In genomic region chr1:182952677-182953444, GRCh38 we compare ENCODE assay signal across 18 cellular contexts. TPM values are rescaled to one million over a fixed set of nuclear protein-coding genes. Genes with fewer than 3 reads are reported as not detected.
A peak's percentile ranks its signal among the peaks of the same experiment; 100 is the strongest.
DNase-seq lines count a peak whose midpoint lies in the region; ATAC-seq, FAIRE-seq and TF ChIP-seq lines count a peak whose summit lies in the region.
"Had no signal": no experiment of that assay in that cellular context is flagged by ENCODE, and none has a peak within 500 bp of the region (broad histone marks: within the 10 kb centered on the region; RNA-seq: fewer than 3 reads in every experiment).

TSS of gene SHCBP1L (minus strand) at chr1:182953166. CDS start at chr1:182953133, 33 bp downstream.

- BruUV-seq in K562 (replicated peaks; lab: Mats Ljungman, UMichigan) = no TSS peak

- no peak for FAIRE-seq in K562 (lab: Jason Lieb, UNC)
- no peak for FAIRE-seq in H54 (lab: Jason Lieb, UNC)

- H3K4me3 ChIP-seq in GM08714 (ENCODE audit: low read length) = peak within 1 kb of the TSS; percentile 2; the same call in 1 of the 2 replicates
- H3K4me3 ChIP-seq in K562 = no peak within 1 kb of the TSS
- H3K4me3 ChIP-seq in right cardiac atrium (ENCODE audit: low read length) = peak within 1 kb of the TSS; percentile 25
- no peak within 1 kb of the TSS for H3K4me3 ChIP-seq in skeletal muscle satellite cell (ENCODE audit: low read length)
- H3K4me3 ChIP-seq: colonic mucosa had no signal

- TF ChIP-seq RAD21 in K562 (CRISPR knock-in tag; conservative IDR thresholded peaks at IDR 0.05 in 1 of 2, IDR thresholded peaks at IDR 0.05 in 1 of 2) = no peak

- peaks cover 10 to 31% of the 10 kb centered on the region in 2 experiments for H3K27me3 ChIP-seq in K562 (ENCODE audit: control insufficient read depth in 2 of 2, insufficient read depth in 2 of 2, low read length in 2 of 2)
- H3K27me3 ChIP-seq in right cardiac atrium (ENCODE audit: control insufficient read depth, insufficient read depth) = no peaks in the 10 kb centered on the region
- H3K27me3 ChIP-seq in skeletal muscle satellite cell (ENCODE audit: control insufficient read depth, insufficient read depth, low read length) = no peaks in the 10 kb centered on the region
- H3K27me3 ChIP-seq: colonic mucosa had no signal

- H2AFZ ChIP-seq in K562 (ENCODE audit: low read depth, low read length) = no peak within 1 kb of the TSS

- peaks cover 0 to 9% of the 10 kb centered on the region in 2 experiments; a peak in 1 of 5 replicates for H3K4me1 ChIP-seq in K562 (replicated peaks in 1 of 2; ENCODE audit: control insufficient read depth in 2 of 2, insufficient read depth in 2 of 2, low read length in 2 of 2)
- no peaks in the 10 kb centered on the region for H3K4me1 ChIP-seq in right cardiac atrium (ENCODE audit: control insufficient read depth, insufficient read depth, low read length)
- H3K4me1 ChIP-seq in skeletal muscle satellite cell (ENCODE audit: control insufficient read depth, insufficient read depth, low read length) = peaks cover 16% of the 10 kb centered on the region
- H3K4me1 ChIP-seq: colonic mucosa had no signal

- H4K20me1 ChIP-seq in K562 (replicated peaks; ENCODE audit: control insufficient read depth, insufficient read depth, low read length) = no peaks in the 10 kb centered on the region

- H3K36me3 ChIP-seq in K562 (ENCODE audit: control insufficient read depth, insufficient read depth, low read length) (no peaks in the 10 kb centered on the region), skeletal muscle satellite cell (ENCODE audit: insufficient read depth, low read length) (no peaks in the 10 kb centered on the region)
- H3K36me3 ChIP-seq: colonic mucosa had no signal

- H3K4me2 ChIP-seq in K562 (ENCODE audit: insufficient read depth, low read length) (no peak within 1 kb of the TSS), skeletal muscle satellite cell (ENCODE audit: low read length) (peak within 1 kb of the TSS; percentile 26)

- ATAC-seq in K562 (no peak), right cardiac atrium (peak; percentile 60 to 73), GM19467 (IDR thresholded peaks at IDR 0.05; ENCODE audit: unreplicated experiment) (no peak), HG02973 (IDR thresholded peaks at IDR 0.05; ENCODE audit: unreplicated experiment) (no peak)
- ATAC-seq: activated T-helper 17 cell treated with anti-CD3 and anti-CD28 coated beads, Interleukin-2, amount 50 U/mL, for 72 hours had no signal

- no peak for DNase-seq in K562 (ENCODE audit: extremely low read depth in 1 of 4, low spot score in 3 of 4)
- DNase-seq in right cardiac atrium = peak; percentile 27 to 66 (median 61)
- no peak for DNase-seq in NCI-H510A (lab: John Stamatoyannopoulos, UW)
- DNase-seq in H54 (ENCODE audit: insufficient read length, low spot score) = no peak
- DNase-seq: activated CD4-positive, CD25-positive, alpha-beta regulatory T cell treated with anti-CD3 and anti-CD28 coated beads, Interleukin-2, amount 50 U/mL, for 72 hours; CD4-positive, alpha-beta memory T cell; colonic mucosa; GDM1; glutamatergic neuron; mesendoderm; NCI-H1092; NCI-H748 treated with DMSO at 0.1 percent for 48 hours had no signal

- H3K9ac ChIP-seq in K562 (ENCODE audit: insufficient read depth in 1 of 2, low read depth in 2 of 2, low read length in 2 of 2) (no peak within 1 kb of the TSS), skeletal muscle satellite cell (ENCODE audit: low read depth, low read length) (no peak within 1 kb of the TSS)

- no peak for TF ChIP-seq CTCF in K562 (IDR thresholded peaks at IDR 0.05 in 2 of 3, conservative IDR thresholded peaks at IDR 0.05 in 1 of 3; ENCODE audit: insufficient read depth in 2 of 3, low read depth in 1 of 3, low read length in 3 of 3)

- CTCF ChIA-PET in K562 (lab: Yijun Ruan, JAX; ENCODE audit: low intra/inter-chr PET ratio) = no interaction called here

- no peak for TF ChIP-seq EP300 in K562 (IDR thresholded peaks at IDR 0.05; ENCODE audit: low read length)

- H3K27ac ChIP-seq in K562 (ENCODE audit: extremely low read depth, low read depth, low read length) = no peak within 1 kb of the TSS
- H3K27ac ChIP-seq in right cardiac atrium (ENCODE audit: low read length) = no peak within 1 kb of the TSS
- H3K27ac ChIP-seq: colonic mucosa had no signal

- H3K9me3 ChIP-seq in K562 (replicated peaks; ENCODE audit: control insufficient read depth, insufficient read depth, low read depth, low read length) (no peaks in the 10 kb centered on the region), right cardiac atrium (ENCODE audit: control insufficient read depth, low read length) (no peaks in the 10 kb centered on the region), skeletal muscle satellite cell (replicated peaks; ENCODE audit: low read length) (no peaks in the 10 kb centered on the region)
- H3K9me3 ChIP-seq: colonic mucosa had no signal

- intact Hi-C loops in K562 (cut with micrococcal nuclease) (no loop called here), right cardiac atrium (cut with DNase I) (loop anchor here in 1 of 4 donors (10.0 kb wide), 1 partner anchor 272 kb away; no protein-coding TSS in a partner anchor)

- 46% methylated on average over 56 of the region's 79 CpGs for WGBS in K562 (ENCODE audit: insufficient coverage, low coverage, missing lambda C conversion rate)
- 25% methylated on average over 79 of the region's 79 CpGs for WGBS in right cardiac atrium

- TF ChIP-seq POLR2A in K562 (conservative IDR thresholded peaks at IDR 0.05) (no peak), H54 (IDR thresholded peaks at IDR 0.05; ENCODE audit: low read depth, low read length) (no peak)

- in situ Hi-C loops in K562 (cut with MboI) = loop anchor here (25.0 kb wide), 2 partner anchors 284 to 659 kb away; no protein-coding TSS in a partner anchor

- H3K79me2 ChIP-seq in K562 (ENCODE audit: control insufficient read depth, insufficient read depth, low read length) = no peaks in the 10 kb centered on the region

- POLR2A ChIA-PET in K562 (lab: Yijun Ruan, JAX) = no interaction called here

- H3K9me1 ChIP-seq in K562 (ENCODE audit: control insufficient read depth, insufficient read depth, low read length) = no peaks in the 10 kb centered on the region

TF ChIP-seq in K562, 482 proteins besides CTCF, POLR2A, EP300 and RAD21:
- TF ChIP-seq RBM25 (IDR thresholded peaks at IDR 0.05; ENCODE audit: low read depth, low read length, severe bottlenecking) (peak; percentile 17), BRD4 (IDR thresholded peaks at IDR 0.05) (no peak), E2F6 (IDR thresholded peaks at IDR 0.05; ENCODE audit: borderline replicate concordance in 1 of 2, extremely low read depth in 1 of 2, insufficient read depth in 1 of 2, insufficient read length in 1 of 2, low read depth in 1 of 2, low read length in 1 of 2, poor library complexity in 1 of 2, severe bottlenecking in 1 of 2) (peak; percentile 27 to 91)

RNA-seq across cellular contexts. Expression of gene SHCBP1L, which starts in this region (rescaled TPM):
- not detected in 2 replicates for total RNA-seq in K562 (2011; cell fraction: chromatin; rRNA removed; ENCODE audit: low replicate concordance)
- not detected in 2 replicates for total RNA-seq in K562 (2011; cell fraction: nucleolus; rRNA removed)
- not detected in 2 replicates for total RNA-seq in K562 (2011; cell fraction: nucleoplasm; rRNA removed)
- total RNA-seq in K562 (2014; rRNA removed) (not detected in 2 replicates), K562 (2014; rRNA removed; fragmentation: Illumina TruSeq; extraction: Trizol) (not detected in 2 replicates), K562 (2015; rRNA removed; fragmentation: Illumina TruSeq; extraction: Trizol) (not detected in 2 replicates), K562 (2021) (not detected in 2 replicates), right cardiac atrium (not detected)
- polyA plus RNA-seq in K562 (2011; rRNA removed) (not detected in 2 replicates), K562 (2014; fragmentation: Illumina TruSeq; extraction: Trizol) (not detected in 2 replicates), K562 (2014; fragmentation: Nextera tagmentation; extraction: Ambion mirVana) (not detected), K562 (2014; rRNA removed) (not detected in 2 replicates), right cardiac atrium (0.14 TPM)
- polyA plus RNA-seq in K562 (2011; cell fraction: cytosol; rRNA removed) = not detected in 2 replicates
- polyA plus RNA-seq in K562 (2011; cell fraction: nucleus; rRNA removed) = not detected in 2 replicates
- not detected in 2 replicates for polyA plus RNA-seq in K562 (2012)
- not detected in 2 replicates for polyA minus RNA-seq in K562 (2011; rRNA and poly(A)+ RNA removed)
- polyA minus RNA-seq in K562 (2011; cell fraction: cytosol; rRNA and poly(A)+ RNA removed) = not detected in 2 replicates
- not detected in 2 replicates for polyA minus RNA-seq in K562 (2011; cell fraction: nucleus; rRNA and poly(A)+ RNA removed)
- total RNA-seq in skeletal muscle satellite cell (2012; rRNA removed) = not detected in 2 replicates
- total RNA-seq: activated T-helper 17 cell treated with anti-CD3 and anti-CD28 coated beads, Interleukin-2, amount 50 U/mL, for 72 hours; CD4-positive, alpha-beta memory T cell; colonic mucosa; HT1080 had no signal
- polyA plus RNA-seq: CD4-positive, alpha-beta memory T cell had no signal

Comparison
In these comparisons a context has a peak if more than half of its experiments do, and no peak if none do; other contexts are left out.
1. Peak in DNase-seq, ATAC-seq and H3K4me3 ChIP-seq in right cardiac atrium; RNA of the gene not detected or under 1 TPM.